In the genomic region with DNA sequence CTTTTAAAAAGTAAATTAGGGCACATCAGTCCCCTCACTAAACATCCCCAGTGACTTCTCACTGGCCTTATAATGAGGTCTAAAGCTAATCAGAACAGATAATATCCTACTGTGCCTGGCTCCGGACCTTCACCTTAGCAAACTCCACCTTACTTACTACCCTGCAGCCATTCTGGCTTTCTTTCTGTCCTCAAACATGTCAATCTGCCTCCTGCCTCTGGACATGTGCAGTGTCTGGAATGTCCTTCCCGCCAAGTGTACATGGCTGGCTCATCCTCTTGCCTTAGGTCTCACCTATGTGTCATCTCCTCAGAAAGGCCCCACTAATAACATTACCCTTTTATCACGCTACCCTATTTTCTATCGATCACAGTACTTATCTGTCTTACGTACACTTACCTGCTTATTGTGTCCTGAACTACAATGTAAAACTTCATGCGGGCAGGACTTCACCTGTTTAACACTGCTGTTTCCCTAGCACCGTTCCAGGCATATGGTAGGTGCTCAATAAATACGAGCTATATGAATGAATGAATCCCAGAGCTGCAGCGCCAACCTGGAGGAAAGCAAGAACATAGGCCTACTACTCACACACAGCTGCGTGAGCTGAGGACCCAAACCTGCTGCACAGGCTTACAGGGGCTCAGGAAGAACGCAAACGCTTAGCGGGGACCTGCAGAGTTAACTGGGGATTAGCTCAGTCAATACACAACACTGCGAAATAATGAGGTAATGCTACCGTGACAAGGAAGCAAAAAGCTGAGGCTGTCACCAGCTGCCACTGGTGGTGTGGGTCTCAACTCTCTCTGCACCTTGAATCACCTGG, we compare ENCODE assay signal across 8 cellular contexts. TPM values are rescaled to one million over a fixed set of nuclear protein-coding genes. Genes with fewer than 3 reads are reported as not detected.
DNase-seq lines count a peak whose midpoint lies in the region; ATAC-seq and TF ChIP-seq lines count a peak whose summit lies in the region.

No MANE protein-coding gene starts in this region.

- peak overlapping the region; percentile 64 to 92 (median 87) for H3K4me3 ChIP-seq in Peyer's patch
- H3K4me3 ChIP-seq in esophagus (ENCODE audit: low read depth in 1 of 2, low read length in 2 of 2) = peak overlapping the region; percentile 78 to 93
- peak overlapping the region; percentile 66 to 82 (median 77) for H3K4me3 ChIP-seq in sigmoid colon

- no peak for TF ChIP-seq EP300 in sigmoid colon (IDR thresholded peaks at IDR 0.05)

- no peak for ATAC-seq in HG02642 (IDR thresholded peaks at IDR 0.05; ENCODE audit: poor library complexity, unreplicated experiment)

- peaks cover 0 to 8% (median 2%) of the 10 kb centered on the region in 4 donors for H3K4me1 ChIP-seq in Peyer's patch
- peaks cover 2 to 4% of the 10 kb centered on the region in 2 donors for H3K4me1 ChIP-seq in esophagus (ENCODE audit: control insufficient read depth in 2 of 2, insufficient read depth in 2 of 2, low read length in 1 of 2)
- H3K4me1 ChIP-seq in sigmoid colon = peaks cover 0 to 19% (median 16%) of the 10 kb centered on the region in 4 donors

- H3K27ac Mint-ChIP-seq in T-helper 1 cell treated with Interleukin-12 subunit alpha and Interleukin-12 subunit beta and Interleukin-4 antibody, amounts not matched to agents 30 μg/mL and 1 μg/mL, for 36 hours = peak overlapping the region; percentile 98

- no peaks in the 10 kb centered on the region for H3K9me3 Mint-ChIP-seq in T-helper 1 cell treated with Interleukin-12 subunit alpha and Interleukin-12 subunit beta and Interleukin-4 antibody, amounts not matched to agents 30 μg/mL and 1 μg/mL, for 36 hours

- WGBS in esophagus, 2 donors = 68 to 72% methylated on average over 15 of the region's 15 CpGs
- 82 to 84% methylated on average over 15 of the region's 15 CpGs for WGBS in sigmoid colon, 2 donors

- TF ChIP-seq POLR2A in Peyer's patch (IDR thresholded peaks at IDR 0.05) = no peak
- TF ChIP-seq POLR2A in sigmoid colon (IDR thresholded peaks at IDR 0.05) = no peak

- H3K36me3 ChIP-seq in Peyer's patch (no peaks in the 10 kb centered on the region), esophagus (ENCODE audit: control insufficient read depth in 2 of 2, insufficient read depth in 2 of 2, low read length in 1 of 2) (peaks cover 0 to 4% of the 10 kb centered on the region in 2 donors), sigmoid colon (peaks cover 0 to 21% (median 0%) of the 10 kb centered on the region in 4 donors)

- H3K9me3 ChIP-seq in Peyer's patch (no peaks in the 10 kb centered on the region), esophagus (ENCODE audit: control insufficient read depth in 2 of 2, insufficient read depth in 1 of 2, low read depth in 1 of 2, low read length in 1 of 2) (no peaks in the 10 kb centered on the region), sigmoid colon (no peaks in the 10 kb centered on the region)

- H3K27me3 Mint-ChIP-seq in T-helper 1 cell treated with Interleukin-12 subunit alpha and Interleukin-12 subunit beta and Interleukin-4 antibody, amounts not matched to agents 30 μg/mL and 1 μg/mL, for 36 hours (ENCODE audit: low read depth) = peaks cover 3% of the 10 kb centered on the region

- H3K27me3 ChIP-seq in Peyer's patch = no peaks in the 10 kb centered on the region
- H3K27me3 ChIP-seq in esophagus (ENCODE audit: control insufficient read depth in 1 of 2, insufficient read depth in 2 of 2, low read length in 2 of 2) = no peaks in the 10 kb centered on the region
- no peaks in the 10 kb centered on the region for H3K27me3 ChIP-seq in sigmoid colon

- peaks cover 16% of the 10 kb centered on the region for H3K36me3 Mint-ChIP-seq in T-helper 1 cell treated with Interleukin-12 subunit alpha and Interleukin-12 subunit beta and Interleukin-4 antibody, amounts not matched to agents 30 μg/mL and 1 μg/mL, for 36 hours (ENCODE audit: low read depth)

- no peak for TF ChIP-seq CTCF in Peyer's patch (IDR thresholded peaks at IDR 0.05)
- no peak for TF ChIP-seq CTCF in sigmoid colon (IDR thresholded peaks at IDR 0.05)

- DNase-seq in T-helper 1 cell = no peak
- DNase-seq in Peyer's patch = no peak
- peak; percentile 59 for DNase-seq in sigmoid colon
- no peak for DNase-seq in putamen (ENCODE audit: low spot score)
- DNase-seq in activated gamma-delta T cell (lab: John Stamatoyannopoulos, UW) = no peak

- H3K27ac ChIP-seq in Peyer's patch (peak overlapping the region in 2 of 4 donors; percentile 89 to 98), esophagus (ENCODE audit: low read depth in 2 of 2, low read length in 1 of 2) (peak overlapping the region in 1 of 2 donors; percentile 50), sigmoid colon (peak overlapping the region in 2 of 4 donors; percentile 90 to 93)

- peak overlapping the region; percentile 97 for H3K4me3 Mint-ChIP-seq in T-helper 1 cell treated with Interleukin-12 subunit alpha and Interleukin-12 subunit beta and Interleukin-4 antibody, amounts not matched to agents 30 μg/mL and 1 μg/mL, for 36 hours

- peaks cover 31% of the 10 kb centered on the region for H3K4me1 Mint-ChIP-seq in T-helper 1 cell treated with Interleukin-12 subunit alpha and Interleukin-12 subunit beta and Interleukin-4 antibody, amounts not matched to agents 30 μg/mL and 1 μg/mL, for 36 hours (ENCODE audit: low read depth)

- intact Hi-C loops in sigmoid colon (cut with DNase I) = loop anchor here (2.0 to 5.0 kb wide), 2 partner anchors 52 to 508 kb away; partner anchors contain the start of genes HSD17B8, RXRB and SLC39A7

RNA-seq across cellular contexts. Expression of gene UQCC2, which starts 1.0 kb away (rescaled TPM):
- total RNA-seq in Peyer's patch (10 to 100 TPM in 1 of 4 donors, 1 to 10 TPM in 3; 4.6 to 19.6 (median 6.9) TPM), sigmoid colon (10 to 100 TPM in 3 of 4 donors, 1 to 10 TPM in 1; 9.5 to 34.9 (median 28.7) TPM)
- polyA plus RNA-seq in esophagus (10 to 100 TPM; 56.1 to 93.7 TPM), sigmoid colon (10 to 100 TPM; 52.3 to 90.9 (median 56.3) TPM)

RNA-seq across cellular contexts. Expression of gene IP6K3, which starts 36.2 kb away (rescaled TPM):
- 1 to 10 TPM in 3 of 4 donors, under 1 TPM in 1; 0.88 to 5.8 (median 1.6) TPM for total RNA-seq in Peyer's patch
- under 1 TPM; 0.65 to 0.96 TPM for polyA plus RNA-seq in esophagus
- total RNA-seq in sigmoid colon = 10 to 100 TPM in 1 of 4 donors, 1 to 10 TPM in 3; 4.9 to 10.3 (median 6.4) TPM
- 1 to 10 TPM in 1 of 3 donors, under 1 TPM in 2; 0.46 to 1.1 (median 0.60) TPM for polyA plus RNA-seq in sigmoid colon
